In genomic region chr6:129544892-129545612, GRCh38 we compare ENCODE assay signal across 17 cellular contexts.
DNase-seq lines count a peak whose midpoint lies in the region; ATAC-seq, FAIRE-seq and TF ChIP-seq lines count a peak whose summit lies in the region.
"Had no signal": no experiment of that assay in that cellular context is flagged by ENCODE, and none has a peak within 500 bp of the region (broad histone marks: within the 10 kb centered on the region; RNA-seq: fewer than 3 reads in every experiment).

No MANE protein-coding gene starts in this region.

- no peak overlapping the region for H3K56ac ChIP-seq in IMR-90 (ENCODE audit: extremely low read depth, insufficient read depth, low read length)

- TF ChIP-seq POLR2A in IMR-90 (IDR thresholded peaks at IDR 0.05; ENCODE audit: low read depth, low read length) (no peak), K562 (conservative IDR thresholded peaks at IDR 0.05) (no peak)

- CTCF ChIA-PET in IMR-90 (lab: Yijun Ruan, JAX), result interaction anchor here (0.7 to 1.7 kb wide), 2 partner anchors 8 to 988 kb away, joined by 3 read pairs; no protein-coding TSS in a partner anchor
- CTCF ChIA-PET in K562 (lab: Yijun Ruan, JAX; ENCODE audit: low intra/inter-chr PET ratio), result no interaction called here

- H3K9ac ChIP-seq in IMR-90 (ENCODE audit: low read depth, low read length), result no peak overlapping the region
- H3K9ac ChIP-seq in K562 (ENCODE audit: insufficient read depth in 1 of 2, low read depth in 2 of 2, low read length in 2 of 2), result no peak overlapping the region
- no peak overlapping the region for H3K9ac ChIP-seq in trophoblast cell (ENCODE audit: low read length)

- peak; percentile 67 for FAIRE-seq in K562 (lab: Jason Lieb, UNC)
- FAIRE-seq: A549, H54 had no signal

- peak overlapping the region; percentile 59 for H4K12ac ChIP-seq in trophoblast cell (ENCODE audit: low read depth, low read length)

- H4K8ac ChIP-seq in IMR-90 (ENCODE audit: low read depth in 2 of 2, low read length in 2 of 2), result no peak overlapping the region
- peak overlapping the region; percentile 8 for H4K8ac ChIP-seq in trophoblast cell (ENCODE audit: low read depth, low read length)

- H3K23ac ChIP-seq in IMR-90 (ENCODE audit: low read depth, low read length) (no peak overlapping the region), trophoblast cell (ENCODE audit: low read length) (no peak overlapping the region)

- peak overlapping the region; percentile 46 for H2BK12ac ChIP-seq in trophoblast cell (ENCODE audit: low read length)

- H4K5ac ChIP-seq in IMR-90 (ENCODE audit: low read depth, low read length), result no peak overlapping the region

- ATAC-seq in IMR-90 (ENCODE audit: low read depth) (no peak), K562 (no peak), HG03175 (IDR thresholded peaks at IDR 0.05; ENCODE audit: unreplicated experiment) (no peak)
- ATAC-seq: A549, HCT116 had no signal

- H3K27ac ChIP-seq in IMR-90 (ENCODE audit: insufficient read depth, low read length) (no peak overlapping the region), K562 (ENCODE audit: extremely low read depth, low read depth, low read length) (no peak overlapping the region), trophoblast cell (ENCODE audit: low read depth, low read length) (peak overlapping the region; percentile 76), left ventricle myocardium inferior (replicated peaks) (no peak overlapping the region)
- H3K27ac ChIP-seq: A549, C4-2B had no signal

- H2BK5ac ChIP-seq in IMR-90 (ENCODE audit: low read depth, low read length, poor library complexity, severe bottlenecking), result no peak overlapping the region
- H2BK5ac ChIP-seq in trophoblast cell (ENCODE audit: low read depth, low read length, poor library complexity), result peak overlapping the region; percentile 90

- H2BK20ac ChIP-seq in IMR-90 (ENCODE audit: low read depth, low read length), result no peak overlapping the region

- H3K18ac ChIP-seq in IMR-90 (ENCODE audit: low read depth, low read length) (no peak overlapping the region), trophoblast cell (ENCODE audit: low read length) (no peak overlapping the region)

- DNase-seq in IMR-90 (no peak), K562 (ENCODE audit: extremely low read depth in 1 of 4, low spot score in 3 of 4) (no peak), fibroblast of villous mesenchyme (ENCODE audit: low read depth) (peak; percentile 31), trophoblast cell (peak; percentile 45 to 80), 8988T (no peak), left ventricle myocardium inferior (no peak)
- DNase-seq: BE2C; CD4-positive, alpha-beta memory T cell; COR-L47; DND-41; GF-D8; KBM-7 had no signal

- H3K14ac ChIP-seq in IMR-90 (replicated peaks; ENCODE audit: low read depth, low read length), result no peak overlapping the region
- H3K14ac ChIP-seq in trophoblast cell (ENCODE audit: low read length), result peak overlapping the region; percentile 74

- no peak for TF ChIP-seq EP300 in K562 (IDR thresholded peaks at IDR 0.05; ENCODE audit: low read length)

- BruUV-seq in IMR-90 (replicated peaks; lab: Mats Ljungman, UMichigan), result no TSS peak
- BruUV-seq in K562 (replicated peaks; lab: Mats Ljungman, UMichigan), result no TSS peak

- POLR2A ChIA-PET in IMR-90 (lab: Charles Lee; ENCODE audit: unreplicated experiment), result no interaction called here
- POLR2A ChIA-PET in K562 (lab: Yijun Ruan, JAX), result interaction anchor here (1.6 kb wide), 1 partner anchor 20 kb away, joined by 3 read pairs; no protein-coding TSS in a partner anchor

- no peaks in the 10 kb centered on the region for H3K36me3 ChIP-seq in IMR-90 (ENCODE audit: control insufficient read depth, insufficient read depth, low read length)
- no peaks in the 10 kb centered on the region for H3K36me3 ChIP-seq in K562 (ENCODE audit: control insufficient read depth, insufficient read depth, low read length)
- no peaks in the 10 kb centered on the region for H3K36me3 ChIP-seq in trophoblast cell (ENCODE audit: control insufficient read depth in 1 of 2, insufficient read depth in 2 of 2, low read length in 2 of 2)
- H3K36me3 ChIP-seq in left ventricle myocardium inferior, result no peaks in the 10 kb centered on the region
- H3K36me3 ChIP-seq: BE2C had no signal

- H2BK120ac ChIP-seq in IMR-90 (ENCODE audit: low read depth, low read length) (no peak overlapping the region), trophoblast cell (ENCODE audit: insufficient read depth, low read length, poor library complexity) (peak overlapping the region; percentile 74)

- no peak for TF ChIP-seq RAD21 in IMR-90 (IDR thresholded peaks at IDR 0.05; ENCODE audit: low read length)
- TF ChIP-seq RAD21 in K562 (CRISPR knock-in tag; conservative IDR thresholded peaks at IDR 0.05 in 1 of 2, IDR thresholded peaks at IDR 0.05 in 1 of 2), result no peak

- H3K27me3 ChIP-seq in IMR-90 (ENCODE audit: control insufficient read depth, insufficient read depth, low read length) (no peaks in the 10 kb centered on the region), K562 (ENCODE audit: control insufficient read depth in 2 of 2, insufficient read depth in 2 of 2, low read length in 2 of 2) (no peaks in the 10 kb centered on the region), trophoblast cell (ENCODE audit: insufficient read depth, low read length) (no peaks in the 10 kb centered on the region), left ventricle myocardium inferior (ENCODE audit: low read depth) (no peaks in the 10 kb centered on the region)

- no peak overlapping the region for H3K4ac ChIP-seq in IMR-90 (ENCODE audit: low read depth, low read length)
- H3K4ac ChIP-seq in trophoblast cell (ENCODE audit: low read depth, low read length), result no peak overlapping the region

- H4K91ac ChIP-seq in IMR-90 (ENCODE audit: insufficient read depth, low read depth, low read length), result no peak overlapping the region
- peak overlapping the region; percentile 88 for H4K91ac ChIP-seq in trophoblast cell (ENCODE audit: low read depth, low read length)

- H2AK9ac ChIP-seq in IMR-90 (replicated peaks; ENCODE audit: low read depth, low read length, poor library complexity), result no peak overlapping the region

- dilution Hi-C loops in IMR-90 (cut with HindIII; ENCODE audit: low sequenced_read_pairs, unreplicated experiment), result no loop called here

- H3K4me1 ChIP-seq in IMR-90 (ENCODE audit: control insufficient read depth, insufficient read depth, low read length) (no peaks in the 10 kb centered on the region), K562 (replicated peaks in 1 of 2; ENCODE audit: control insufficient read depth in 2 of 2, insufficient read depth in 2 of 2, low read length in 2 of 2) (no peaks in the 10 kb centered on the region; a peak in 1 of 5 replicates), trophoblast cell (ENCODE audit: control insufficient read depth in 1 of 2, insufficient read depth in 2 of 2, low read length in 2 of 2) (peaks cover 4 to 7% of the 10 kb centered on the region in 2 experiments), left ventricle myocardium inferior (no peaks in the 10 kb centered on the region)
- H3K4me1 ChIP-seq: A549, BE2C had no signal

- H2AFZ ChIP-seq in IMR-90 (replicated peaks; ENCODE audit: low read length, poor library complexity), result no peak overlapping the region
- no peak overlapping the region for H2AFZ ChIP-seq in K562 (ENCODE audit: low read depth, low read length)
- H2AFZ ChIP-seq in trophoblast cell (ENCODE audit: insufficient read depth, low read length, poor library complexity), result no peak overlapping the region

- intact Hi-C loops in IMR-90 (cut with micrococcal nuclease), result no loop called here
- intact Hi-C loops in K562 (cut with micrococcal nuclease), result no loop called here
- intact Hi-C loops in left ventricle myocardium inferior (cut with micrococcal nuclease), result no loop called here

- no peak overlapping the region for H2BK15ac ChIP-seq in IMR-90 (ENCODE audit: low read depth, low read length)

- no peaks in the 10 kb centered on the region for H3K79me2 ChIP-seq in K562 (ENCODE audit: control insufficient read depth, insufficient read depth, low read length)
- no peaks in the 10 kb centered on the region for H3K79me2 ChIP-seq in trophoblast cell (ENCODE audit: control insufficient read depth, insufficient read depth, low read length, poor library complexity)

- in situ Hi-C loops in IMR-90 (cut with MboI; ENCODE audit: low sequenced_read_pairs), result no loop called here
- in situ Hi-C loops in K562 (cut with MboI), result no loop called here

- no peaks in the 10 kb centered on the region for H3K79me1 ChIP-seq in IMR-90 (ENCODE audit: low read depth in 1 of 2, low read length in 2 of 2)
- H3K79me1 ChIP-seq in trophoblast cell (ENCODE audit: low read length), result peaks cover 6% of the 10 kb centered on the region

- WGBS in IMR-90 (ENCODE audit: extremely low coverage in 2 of 2, insufficient read length in 1 of 2), 2 experiments, result 100% methylated on average over 2 of the region's 8 CpGs; no CpG with 5 or more reads in 1 of the 2 experiments
- 7% methylated on average over 8 of the region's 8 CpGs for WGBS in K562 (ENCODE audit: insufficient coverage, low coverage, missing lambda C conversion rate)
- WGBS in trophoblast cell (ENCODE audit: extremely low coverage, insufficient coverage, insufficient read length), result no CpG with 5 or more reads among the region's 8 CpGs

- H3K9me3 ChIP-seq in IMR-90 (ENCODE audit: control insufficient read depth, insufficient read depth, low read length), result no peaks in the 10 kb centered on the region
- no peaks in the 10 kb centered on the region for H3K9me3 ChIP-seq in K562 (replicated peaks; ENCODE audit: control insufficient read depth, insufficient read depth, low read depth, low read length)
- H3K9me3 ChIP-seq in trophoblast cell (ENCODE audit: insufficient read depth, low read depth, low read length), result no peaks in the 10 kb centered on the region
- peaks cover 4% of the 10 kb centered on the region for H3K9me3 ChIP-seq in left ventricle myocardium inferior (replicated peaks)
- H3K9me3 ChIP-seq: A549, BE2C had no signal

- no peak overlapping the region for H2AK5ac ChIP-seq in IMR-90 (ENCODE audit: low read depth, low read length)
- no peak overlapping the region for H2AK5ac ChIP-seq in trophoblast cell (ENCODE audit: low read length)

- TF ChIP-seq CTCF in IMR-90 (conservative IDR thresholded peaks at IDR 0.05; ENCODE audit: low read depth, low read length), result no peak
- no peak for TF ChIP-seq CTCF in K562 (IDR thresholded peaks at IDR 0.05 in 2 of 3, conservative IDR thresholded peaks at IDR 0.05 in 1 of 3; ENCODE audit: insufficient read depth in 2 of 3, low read depth in 1 of 3, low read length in 3 of 3)
- TF ChIP-seq CTCF in fibroblast of villous mesenchyme (IDR thresholded peaks at IDR 0.05; ENCODE audit: insufficient read depth, low read depth, low read length), result no peak
- TF ChIP-seq CTCF in left ventricle myocardium inferior (IDR thresholded peaks at IDR 0.05; ENCODE audit: borderline replicate concordance), result no peak

- H4K20me1 ChIP-seq in IMR-90 (ENCODE audit: insufficient read depth, low read length) (no peaks in the 10 kb centered on the region), K562 (replicated peaks; ENCODE audit: control insufficient read depth, insufficient read depth, low read length) (no peaks in the 10 kb centered on the region)

- no peak overlapping the region for H3K4me2 ChIP-seq in IMR-90 (ENCODE audit: low read depth, low read length)
- H3K4me2 ChIP-seq in K562 (ENCODE audit: insufficient read depth, low read length), result no peak overlapping the region
- H3K4me2 ChIP-seq in trophoblast cell (ENCODE audit: low read length), result no peak overlapping the region
- H3K4me2 ChIP-seq: A549 had no signal

- H3K9me1 ChIP-seq in IMR-90 (ENCODE audit: insufficient read depth, low read length) (no peaks in the 10 kb centered on the region), K562 (ENCODE audit: control insufficient read depth, insufficient read depth, low read length) (no peaks in the 10 kb centered on the region)

- H3K4me3 ChIP-seq in IMR-90 (ENCODE audit: insufficient read depth, low read depth, low read length), result no peak overlapping the region
- no peak overlapping the region for H3K4me3 ChIP-seq in K562
- H3K4me3 ChIP-seq in fibroblast of villous mesenchyme (ENCODE audit: low read depth, low read length), result no peak overlapping the region
- H3K4me3 ChIP-seq in trophoblast cell (ENCODE audit: low read depth, low read length), result no peak overlapping the region
- no peak overlapping the region for H3K4me3 ChIP-seq in left ventricle myocardium inferior
- H3K4me3 ChIP-seq: A549 had no signal

Comparison
In these comparisons a context has a peak if more than half of its experiments do, and no peak if none do; other contexts are left out.
1. DNase-seq: peak in fibroblast of villous mesenchyme (single experiment) and trophoblast cell (2 of 2); none in IMR-90 (single experiment), K562 (0 of 4), 8988T (single experiment) and left ventricle myocardium inferior (single experiment).